ENCODE assay signal across 24 cellular contexts in genomic region chr18:57885931-57886330, GRCh38.
"Had no signal": no experiment of that assay in that cellular context is flagged by ENCODE, and none has a peak within 500 bp of the region (broad histone marks: within the 10 kb centered on the region; RNA-seq: fewer than 3 reads in every experiment).

No MANE protein-coding gene starts in this region.

- H3K27ac ChIP-seq: ascending aorta, KMS-11, Peyer's patch had no signal

- DNase-seq: activated CD4-positive, alpha-beta T cell treated with anti-CD3 and anti-CD28 coated beads for 36 hours; activated CD4-positive, alpha-beta T cell treated with anti-CD3 and anti-CD28 coated beads, Interleukin-2, amount 10 ng/mL, durations not matched to agents 7 days and 5 days; activated CD4-positive, alpha-beta T cell treated with anti-CD3 and anti-CD28 coated beads, Interleukin-2, amount 50 U/mL, for 48 hours; activated CD8-positive, alpha-beta T cell treated with anti-CD3 and anti-CD28 coated beads, Interleukin-2, amount 10 ng/mL, durations not matched to agents 7 days and 5 days; activated gamma-delta T cell; activated naive CD4-positive, alpha-beta T cell treated with Interleukin-2 at 50 U/mL for 16 hours; activated naive CD8-positive, alpha-beta T cell treated with anti-CD3 and anti-CD28 coated beads, Interleukin-2, amount 10 ng/mL, durations not matched to agents 7 days and 5 days; activated T-cell treated with anti-CD3 and anti-CD28 coated beads, Interleukin-2, amount 50 U/mL, for 24 hours; amygdala; central memory CD4-positive, alpha-beta T cell; NCI-H1105; NCI-H1417 treated with DMSO at 0.1 percent for 48 hours; NCI-H1930; NCI-H2081 treated with DMSO at 0.1 percent for 48 hours; NCI-H226; NCI-H446 treated with DMSO at 0.1 percent for 48 hours; NCI-H524; Peyer's patch; RPMI8226; SIG-M5; T1000 had no signal

- ATAC-seq: activated CD4-positive, alpha-beta T cell treated with anti-CD3 and anti-CD28 coated beads for 36 hours; activated CD8-positive, alpha-beta T cell treated with anti-CD3 and anti-CD28 coated beads, Interleukin-2, amount 10 ng/mL, durations not matched to agents 7 days and 5 days; Right ventricle myocardium inferior had no signal

- H3K36me3 ChIP-seq: ascending aorta, Peyer's patch had no signal

- H3K4me3 ChIP-seq: ascending aorta, Peyer's patch had no signal

- H3K9me3 ChIP-seq: ascending aorta, Peyer's patch had no signal

- H3K27me3 ChIP-seq: ascending aorta, Peyer's patch had no signal

- H3K4me1 ChIP-seq: ascending aorta had no signal
